In the genomic region with DNA sequence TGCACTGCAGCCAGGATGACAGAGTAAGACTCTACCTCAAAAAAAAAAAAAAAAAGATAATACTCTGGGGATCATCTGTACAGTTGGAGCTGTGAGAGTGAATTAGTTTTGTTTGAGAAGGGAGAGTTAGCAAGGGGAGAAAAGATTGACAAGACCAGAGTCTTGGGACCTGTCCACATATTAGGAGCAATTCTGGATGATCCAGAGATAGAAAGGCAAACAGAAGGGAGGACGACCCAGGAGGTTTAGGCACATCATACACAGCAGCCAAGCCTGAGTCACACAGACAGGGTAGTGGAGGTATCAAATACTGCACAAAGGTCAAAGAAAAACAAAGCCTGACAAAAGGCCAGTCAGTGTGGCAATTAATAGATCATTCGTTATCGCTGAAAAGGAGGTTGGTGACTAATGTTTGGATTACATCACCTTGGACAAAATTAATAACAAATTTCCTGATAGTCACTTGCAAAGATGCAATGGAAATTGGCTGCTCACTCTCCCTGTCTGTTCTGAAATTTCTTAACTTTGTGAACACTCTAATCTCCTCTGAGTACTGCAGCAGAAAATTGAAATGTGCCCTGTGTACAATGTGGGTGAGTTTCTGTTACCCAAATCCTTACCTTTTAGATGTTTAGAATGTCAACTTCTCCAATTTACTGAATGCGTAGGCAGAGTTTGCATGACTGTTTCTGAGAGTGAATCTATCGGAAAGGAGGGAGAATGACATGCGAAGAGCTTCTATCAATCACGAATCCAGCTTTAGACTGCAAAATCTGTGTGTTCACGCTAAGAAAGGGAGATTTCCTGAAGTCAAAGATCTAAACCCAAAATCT, we compare ENCODE assay signal across 10 cellular contexts.
DNase-seq lines count a peak whose midpoint lies in the region; ATAC-seq, FAIRE-seq and TF ChIP-seq lines count a peak whose summit lies in the region.
"Had no signal": no experiment of that assay in that cellular context is flagged by ENCODE, and none has a peak within 500 bp of the region (broad histone marks: within the 10 kb centered on the region; RNA-seq: fewer than 3 reads in every experiment).

No MANE protein-coding gene starts in this region.

- H3K27ac Mint-ChIP-seq in Calu3 (ENCODE audit: unreplicated experiment) (no peak overlapping the region), progenitor cell of endocrine pancreas (no peak overlapping the region)
- H3K27ac Mint-ChIP-seq: IgD-negative memory B cell had no signal

- no peaks in the 10 kb centered on the region for H3K9me3 ChIP-seq in pancreas

- intact Hi-C loops in Calu3 (cut with micrococcal nuclease; ENCODE audit: unreplicated experiment) = loop anchor here (1.0 kb wide), 1 partner anchor 18 kb away; no protein-coding TSS in a partner anchor
- intact Hi-C loops in pancreas (cut with DNase I) = no loop called here

- no peak overlapping the region for H3K4me3 ChIP-seq in epithelial cell of esophagus (ENCODE audit: low read length)
- no peak overlapping the region for H3K4me3 ChIP-seq in pancreas

- no peak for TF ChIP-seq CTCF in Calu3 (IDR thresholded peaks at IDR 0.05; ENCODE audit: unreplicated experiment)
- no peak for TF ChIP-seq CTCF in epithelial cell of esophagus (IDR thresholded peaks at IDR 0.05; ENCODE audit: insufficient read depth, low read depth, low read length, missing control alignments)
- TF ChIP-seq CTCF in pancreas (IDR thresholded peaks at IDR 0.05) = no peak
- no peak for TF ChIP-seq CTCF in progenitor cell of endocrine pancreas (IDR thresholded peaks at IDR 0.05; ENCODE audit: unreplicated experiment)

- peaks cover 11% of the 10 kb centered on the region for H3K4me1 Mint-ChIP-seq in Calu3 (ENCODE audit: low read depth, unreplicated experiment)
- peaks cover 8% of the 10 kb centered on the region for H3K4me1 Mint-ChIP-seq in progenitor cell of endocrine pancreas (ENCODE audit: low read depth)

- H3K36me3 Mint-ChIP-seq in Calu3 (ENCODE audit: insufficient read depth, unreplicated experiment) (no peaks in the 10 kb centered on the region), progenitor cell of endocrine pancreas (ENCODE audit: insufficient read depth) (peaks cover 1% of the 10 kb centered on the region)
- H3K36me3 Mint-ChIP-seq: IgD-negative memory B cell had no signal

- TSS peak; percentile 19 for BruUV-seq in Calu3 (replicated peaks; lab: Mats Ljungman, UMichigan)

- DNase-seq in Calu3 (peak; percentile 49), NCI-H146 (lab: John Stamatoyannopoulos, UW) (peak; percentile 58), epithelial cell of esophagus (ENCODE audit: low read depth) (peak; percentile 72), pancreas (peak in 4 of 6 donors; percentile 35 to 62 (median 54)), NCI-H510A (lab: John Stamatoyannopoulos, UW) (no peak), progenitor cell of endocrine pancreas (ENCODE audit: low spot score, unreplicated experiment) (no peak), NCI-H524 (lab: John Stamatoyannopoulos, UW) (no peak), NCI-H1092 treated with DMSO at 0.1 percent for 48 hours (lab: John Stamatoyannopoulos, UW) (no peak)
- DNase-seq: NCI-H446 had no signal

- ATAC-seq in pancreas = peak; percentile 84 to 89 (median 87)

- FAIRE-seq in pancreas (lab: Jason Lieb, UNC) = no peak

- H3K36me3 ChIP-seq in pancreas = no peaks in the 10 kb centered on the region

- H3K4me3 Mint-ChIP-seq in Calu3 (ENCODE audit: low read depth, unreplicated experiment) (no peak overlapping the region), progenitor cell of endocrine pancreas (ENCODE audit: low read depth) (no peak overlapping the region)
- H3K4me3 Mint-ChIP-seq: IgD-negative memory B cell had no signal

- H3K4me1 ChIP-seq in pancreas = peaks cover 19 to 48% (median 37%) of the 10 kb centered on the region in 3 donors

- H3K9me3 Mint-ChIP-seq in Calu3 (ENCODE audit: low read depth, unreplicated experiment) = no peaks in the 10 kb centered on the region
- no peaks in the 10 kb centered on the region for H3K9me3 Mint-ChIP-seq in progenitor cell of endocrine pancreas (ENCODE audit: low read depth)
- H3K9me3 Mint-ChIP-seq: IgD-negative memory B cell had no signal

- CTCF ChIA-PET in Calu3 (lab: Charles Lee) = no interaction called here

- peaks cover 13% of the 10 kb centered on the region for H3K27me3 Mint-ChIP-seq in Calu3 (ENCODE audit: unreplicated experiment)
- H3K27me3 Mint-ChIP-seq in progenitor cell of endocrine pancreas = no peaks in the 10 kb centered on the region
- H3K27me3 Mint-ChIP-seq: IgD-negative memory B cell had no signal

- no peaks in the 10 kb centered on the region for H3K27me3 ChIP-seq in pancreas

- WGBS in pancreas, 2 donors = 33 to 37% methylated on average over 8 of the region's 8 CpGs

- H3K27ac ChIP-seq in pancreas = peak overlapping the region; percentile 27 to 87 (median 46)

Comparison
In these comparisons a context has a peak if more than half of its experiments do, and no peak if none do; other contexts are left out.
1. DNase-seq: peak in Calu3 (single experiment), NCI-H146 (single experiment), epithelial cell of esophagus (single experiment) and pancreas (4 of 6); none in NCI-H510A (single experiment), progenitor cell of endocrine pancreas (single experiment), NCI-H524 (0 of 2) and NCI-H1092 treated with DMSO at 0.1 percent for 48 hours (single experiment).